ENCODE assay signal across 20 cellular contexts in genomic region chr7:94403546-94403945, GRCh38. TPM values are rescaled to one million over a fixed set of nuclear protein-coding genes. Genes with fewer than 3 reads are reported as not detected.
"Had no signal": no experiment of that assay in that cellular context is flagged by ENCODE, and none has a peak within 500 bp of the region (broad histone marks: within the 10 kb centered on the region; RNA-seq: fewer than 3 reads in every experiment).

No MANE protein-coding gene starts in this region.

- H3K27me3 ChIP-seq: suprapubic skin, upper lobe of left lung had no signal

- H3K9me3 ChIP-seq: suprapubic skin, upper lobe of left lung had no signal

- H3K27ac ChIP-seq: foreskin keratinocyte, suprapubic skin, upper lobe of left lung had no signal

- H3K4me1 ChIP-seq: foreskin keratinocyte had no signal

- ATAC-seq: activated T-cell treated with anti-CD3 and anti-CD28 coated beads, Interleukin-2, amount 50 U/mL, for 4 hours; foreskin keratinocyte; left lobe of liver; natural killer cell had no signal

- H3K4me3 ChIP-seq: suprapubic skin, upper lobe of left lung had no signal

- DNase-seq: activated CD4-positive, alpha-beta memory T cell treated with anti-CD3 and anti-CD28 coated beads for 36 hours; activated gamma-delta T cell; activated naive CD8-positive, alpha-beta T cell treated with anti-CD3 and anti-CD28 coated beads, Interleukin-2, amount 10 ng/mL, durations not matched to agents 7 days and 5 days; activated T-cell treated with anti-CD3 and anti-CD28 coated beads, Interleukin-2, amount 50 U/mL, for 4 hours; aorta; caudate nucleus; cortex of kidney; effector memory CD4-positive, alpha-beta T cell; foreskin keratinocyte; head of caudate nucleus; islet precursor cell; mammary epithelial cell; natural killer cell; occipital lobe; stimulated activated CD4-positive, alpha-beta T cell treated with anti-CD3 and anti-CD28 coated beads, Interleukin-2, amount 100 ng/mL, for 48 hours; stimulated activated naive CD4-positive, alpha-beta T cell treated with Interleukin-2 at 50 U/mL for 16 hours; T-helper 9 cell; upper lobe of left lung had no signal

RNA-seq across cellular contexts. Expression of gene COL1A2, which starts 8.9 kb away (rescaled TPM):
- total RNA-seq: activated CD4-positive, alpha-beta memory T cell treated with anti-CD3 and anti-CD28 coated beads for 36 hours; natural killer cell had no signal
